Comparison of ENCODE assay signal across 21 cellular contexts in the genomic region with DNA sequence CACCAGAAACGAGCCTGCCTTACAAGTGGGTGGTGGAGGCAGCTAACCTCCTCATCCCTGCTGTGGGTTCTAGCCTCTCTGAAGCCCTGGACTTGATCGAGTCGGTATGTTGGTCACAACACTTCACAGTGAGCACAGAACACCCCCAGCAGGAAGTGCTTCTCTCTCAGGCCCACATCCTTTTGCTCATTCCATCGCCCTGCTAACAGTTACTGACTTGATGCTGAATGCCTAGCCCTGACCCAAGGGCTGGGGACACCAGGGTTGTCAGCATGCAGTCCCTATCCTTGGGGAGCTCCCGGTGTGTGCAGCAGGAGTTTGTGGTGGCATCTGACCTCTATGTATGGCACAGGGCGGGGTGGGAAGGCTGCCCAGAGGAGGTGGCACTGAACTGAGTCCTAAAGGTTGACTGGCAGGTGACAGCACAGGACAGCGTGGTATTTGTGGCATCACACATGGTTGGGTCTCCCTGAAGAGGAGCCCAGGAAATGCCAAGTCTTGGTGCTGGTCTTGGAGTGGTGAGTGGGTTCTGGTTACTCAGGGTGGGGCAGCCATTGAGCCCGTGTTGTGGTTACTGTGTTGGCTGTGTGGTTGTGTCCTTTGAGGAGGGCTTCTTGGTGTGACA. TPM values are rescaled to one million over a fixed set of nuclear protein-coding genes. Genes with fewer than 3 reads are reported as not detected.
DNase-seq lines count a peak whose midpoint lies in the region; ATAC-seq and TF ChIP-seq lines count a peak whose summit lies in the region.
"Had no signal": no experiment of that assay in that cellular context is flagged by ENCODE, and none has a peak within 500 bp of the region (broad histone marks: within the 10 kb centered on the region; RNA-seq: fewer than 3 reads in every experiment).

No MANE protein-coding gene starts in this region.

- in situ Hi-C loops in mammary epithelial cell (cut with MboI; ENCODE audit: low sequenced_read_pairs in 2 of 2), result no loop called here

- H3K27me3 Mint-ChIP-seq in MCF 10A (ENCODE audit: insufficient read depth, unreplicated experiment) (no peaks in the 10 kb centered on the region), immature natural killer cell (ENCODE audit: low read depth in 3 of 3) (peaks cover 0 to 2% (median 0%) of the 10 kb centered on the region in 3 donors)
- H3K27me3 Mint-ChIP-seq in stimulated activated naive CD8-positive, alpha-beta T cell treated with anti-CD3 and anti-CD28 coated beads, Interleukin-15, amount 100 ng/mL, for 72 hours, result no peaks in the 10 kb centered on the region
- H3K27me3 Mint-ChIP-seq: B cell; CD4-positive, alpha-beta T cell; IgD-negative memory B cell had no signal

- no peak overlapping the region for H3K4me3 ChIP-seq in mammary epithelial cell (replicated peaks in 1 of 3; ENCODE audit: insufficient read depth in 1 of 3, low read depth in 2 of 3, low read length in 3 of 3)

- no peak for TF ChIP-seq CTCF in MCF 10A (IDR thresholded peaks at IDR 0.05; ENCODE audit: unreplicated experiment)
- TF ChIP-seq CTCF in mammary epithelial cell (conservative IDR thresholded peaks at IDR 0.05 in 1 of 2, IDR thresholded peaks at IDR 0.05 in 1 of 2; ENCODE audit: extremely low read depth in 1 of 2, insufficient read depth in 1 of 2, low read depth in 1 of 2, low read length in 2 of 2), result no peak

- POLR2A ChIA-PET in MCF 10A (lab: Yijun Ruan, JAX), result no interaction called here

- 99% methylated on average over 6 of the region's 8 CpGs for WGBS in mammary epithelial cell (ENCODE audit: low coverage, missing lambda C conversion rate)

- no peak overlapping the region for H3K4me2 ChIP-seq in mammary epithelial cell (ENCODE audit: insufficient read depth, low read depth, low read length)

- H3K27ac Mint-ChIP-seq in MCF 10A (ENCODE audit: low read depth, unreplicated experiment) (peak overlapping the region; percentile 62), immature natural killer cell (peak overlapping the region; percentile 64 to 87 (median 74))
- H3K27ac Mint-ChIP-seq in stimulated activated naive CD8-positive, alpha-beta T cell treated with anti-CD3 and anti-CD28 coated beads, Interleukin-15, amount 100 ng/mL, for 72 hours, result peak overlapping the region; percentile 46 to 94
- H3K27ac Mint-ChIP-seq: B cell; CD4-positive, alpha-beta T cell had no signal

- no peaks in the 10 kb centered on the region for H3K4me1 ChIP-seq in mammary epithelial cell (ENCODE audit: insufficient read depth, low read length)

- H3K27me3 ChIP-seq in mammary epithelial cell (ENCODE audit: insufficient read depth, low read length), result no peaks in the 10 kb centered on the region

- H3K4me3 Mint-ChIP-seq in MCF 10A (ENCODE audit: unreplicated experiment), result no peak overlapping the region
- peak overlapping the region; percentile 12 to 72 (median 62) for H3K4me3 Mint-ChIP-seq in immature natural killer cell
- H3K4me3 Mint-ChIP-seq in stimulated activated naive CD8-positive, alpha-beta T cell treated with anti-CD3 and anti-CD28 coated beads, Interleukin-15, amount 100 ng/mL, for 72 hours, result no peak overlapping the region
- H3K4me3 Mint-ChIP-seq: B cell; CD4-positive, alpha-beta T cell; IgD-negative memory B cell had no signal

- CTCF ChIA-PET in MCF 10A (lab: Yijun Ruan, JAX), result interaction anchor here (0.7 to 1.5 kb wide), 3 partner anchors 161 to 186 kb away, joined by 3 to 4 read pairs (median 4); no protein-coding TSS in a partner anchor
- CTCF ChIA-PET in mammary epithelial cell (lab: Charles Lee; ENCODE audit: low non-redundant PET), result no interaction called here

- H3K9me3 Mint-ChIP-seq in MCF 10A (ENCODE audit: unreplicated experiment) (no peaks in the 10 kb centered on the region), immature natural killer cell (no peaks in the 10 kb centered on the region)
- no peaks in the 10 kb centered on the region for H3K9me3 Mint-ChIP-seq in stimulated activated naive CD8-positive, alpha-beta T cell treated with anti-CD3 and anti-CD28 coated beads, Interleukin-15, amount 100 ng/mL, for 72 hours
- H3K9me3 Mint-ChIP-seq: CD4-positive, alpha-beta T cell; IgD-negative memory B cell had no signal

- dilution Hi-C loops in mammary epithelial cell (cut with HindIII; ENCODE audit: low sequenced_read_pairs), result no loop called here

- no peaks in the 10 kb centered on the region for H3K79me2 ChIP-seq in mammary epithelial cell (ENCODE audit: insufficient read depth, low read length)

- BruUV-seq in MCF 10A (replicated peaks; lab: Mats Ljungman, UMichigan) (no TSS peak), mammary epithelial cell (replicated peaks; lab: Mats Ljungman, UMichigan) (no TSS peak)

- ATAC-seq in stimulated activated naive CD8-positive, alpha-beta T cell treated with anti-CD3 and anti-CD28 coated beads, Interleukin-15, amount 100 ng/mL, for 72 hours, result peak; percentile 20
- ATAC-seq in HG03521 (IDR thresholded peaks at IDR 0.05; ENCODE audit: unreplicated experiment), result no peak

- H3K9me3 ChIP-seq in mammary epithelial cell (replicated peaks; ENCODE audit: insufficient read depth, low read length), result no peaks in the 10 kb centered on the region

- no peak overlapping the region for H2AFZ ChIP-seq in mammary epithelial cell (ENCODE audit: low read depth, low read length)

- H3K36me3 ChIP-seq in mammary epithelial cell (ENCODE audit: insufficient read depth, low read length), result peaks cover 9% of the 10 kb centered on the region

- H3K4me1 Mint-ChIP-seq in MCF 10A (ENCODE audit: insufficient read depth, unreplicated experiment) (peaks cover 10% of the 10 kb centered on the region), immature natural killer cell (peaks cover 20 to 21% of the 10 kb centered on the region in 2 donors)
- peaks cover 16% of the 10 kb centered on the region for H3K4me1 Mint-ChIP-seq in stimulated activated naive CD8-positive, alpha-beta T cell treated with anti-CD3 and anti-CD28 coated beads, Interleukin-15, amount 100 ng/mL, for 72 hours
- H3K4me1 Mint-ChIP-seq: B cell had no signal

- H3K27ac ChIP-seq in mammary epithelial cell (ENCODE audit: insufficient read depth, low read depth, low read length), result no peak overlapping the region
- H3K27ac ChIP-seq: 22Rv1, HL-60 had no signal

- intact Hi-C loops in MCF 10A (cut with micrococcal nuclease) (no loop called here), mammary epithelial cell (cut with micrococcal nuclease) (no loop called here)

- peak; percentile 16 for DNase-seq in NK-92 treated with Interleukin-12 subunit alpha and Interleukin-12 subunit beta, amount 100 ng/mL, for 24 hours (lab: John Stamatoyannopoulos, UW)
- DNase-seq in NK-92 (lab: John Stamatoyannopoulos, UW; ENCODE audit: unreplicated experiment), result no peak
- DNase-seq in MCF 10A (ENCODE audit: unreplicated experiment), result no peak
- DNase-seq in mammary epithelial cell, result no peak
- DNase-seq in immature natural killer cell, result peak; percentile 25 to 47 (median 44)
- DNase-seq in stimulated activated naive CD8-positive, alpha-beta T cell treated with anti-CD3 and anti-CD28 coated beads, Interleukin-15, amount 100 ng/mL, for 72 hours, result no peak
- DNase-seq in NCI-H2107 (lab: John Stamatoyannopoulos, UW), result no peak
- DNase-seq: Calu3; CD4-positive, alpha-beta T cell; DMS79 treated with DMSO at 0.1 percent for 48 hours; HCEC 1CT; NCI-H187 treated with DMSO at 0.1 percent for 48 hours; NCI-H526 treated with DMSO at 0.1 percent for 48 hours; RPMI8226 had no signal

- H3K36me3 Mint-ChIP-seq in MCF 10A (ENCODE audit: insufficient read depth, unreplicated experiment) (peaks cover 11% of the 10 kb centered on the region), immature natural killer cell (no peaks in the 10 kb centered on the region)

- no peak overlapping the region for H3K9ac ChIP-seq in mammary epithelial cell (ENCODE audit: insufficient read depth, low read length)

- H4K20me1 ChIP-seq in mammary epithelial cell (ENCODE audit: insufficient read depth, low read length), result no peaks in the 10 kb centered on the region

RNA-seq across cellular contexts. Expression of a gene that starts 26.7 kb away (rescaled TPM):
- not detected in 2 replicates for total RNA-seq in MCF 10A (2022)
- not detected for total RNA-seq in mammary epithelial cell
- not detected for polyA plus RNA-seq in mammary epithelial cell
- polyA minus RNA-seq in mammary epithelial cell, result not detected
- not detected for polyA plus RNA-seq in immature natural killer cell
- total RNA-seq: Calu3; CD4-positive, alpha-beta T cell; LHCN-M2 had no signal
- polyA plus RNA-seq: AG04450 had no signal

RNA-seq across cellular contexts. Expression of a gene that starts 33.1 kb away (rescaled TPM):
- 16.4 and 44.3 TPM in 2 replicates for total RNA-seq in MCF 10A (2022)
- 10 to 100 TPM in 1 of 2 donors, 1 to 10 TPM in 1; 1.8 to 33.5 TPM for total RNA-seq in mammary epithelial cell
- polyA plus RNA-seq in mammary epithelial cell, result 12.7 TPM
- 50.8 TPM for polyA minus RNA-seq in mammary epithelial cell
- 1 to 10 TPM in 2 of 3 donors, not detected in 1; 2.0 to 2.3 TPM for polyA plus RNA-seq in immature natural killer cell

Comparison
In these comparisons a context has a peak if more than half of its experiments do, and no peak if none do; other contexts are left out.
1. DNase-seq: peak in NK-92 treated with Interleukin-12 subunit alpha and Interleukin-12 subunit beta, amount 100 ng/mL, for 24 hours (single experiment) and immature natural killer cell (3 of 3); none in NK-92 (single experiment), MCF 10A (single experiment), mammary epithelial cell (single experiment), stimulated activated naive CD8-positive, alpha-beta T cell treated with anti-CD3 and anti-CD28 coated beads, Interleukin-15, amount 100 ng/mL, for 72 hours (0 of 2) and NCI-H2107 (single experiment).
2. H3K4me3 Mint-ChIP-seq: peak in immature natural killer cell (5 of 5); none in MCF 10A (single experiment) and stimulated activated naive CD8-positive, alpha-beta T cell treated with anti-CD3 and anti-CD28 coated beads, Interleukin-15, amount 100 ng/mL, for 72 hours (0 of 2).
3. Peak in every context shown above with its lines, with median percentiles within 50 percentile points of each other: H3K27ac Mint-ChIP-seq.